In genomic region chr17:68602267-68602644, GRCh38 we compare ENCODE assay signal across 17 cellular contexts. TPM values are rescaled to one million over a fixed set of nuclear protein-coding genes. Genes with fewer than 3 reads are reported as not detected.
DNase-seq lines count a peak whose midpoint lies in the region; ATAC-seq and TF ChIP-seq lines count a peak whose summit lies in the region.
"Had no signal": no experiment of that assay in that cellular context is flagged by ENCODE, and none has a peak within 500 bp of the region (broad histone marks: within the 10 kb centered on the region; RNA-seq: fewer than 3 reads in every experiment).

No MANE protein-coding gene starts in this region.

- H3K36me3 Mint-ChIP-seq in MCF 10A (ENCODE audit: insufficient read depth, unreplicated experiment) (no peaks in the 10 kb centered on the region), nephron (ENCODE audit: low read depth) (no peaks in the 10 kb centered on the region)
- H3K36me3 Mint-ChIP-seq in stimulated activated memory B cell treated with anti-CD40 and anti-IgM and Interleukin-4, amounts not matched to agents 10 μg/mL and 1 μg/mL and 100 μg/mL, for 72 hours = no peaks in the 10 kb centered on the region
- H3K36me3 Mint-ChIP-seq: activated naive CD4-positive, alpha-beta T cell treated with anti-CD3 and anti-CD28 coated beads, Interleukin-2, amount 10 ng/mL, durations not matched to agents 7 days and 5 days had no signal

- no peaks in the 10 kb centered on the region for H3K36me3 ChIP-seq in mammary epithelial cell (ENCODE audit: insufficient read depth, low read length)
- no peaks in the 10 kb centered on the region for H3K36me3 ChIP-seq in uterus
- H3K36me3 ChIP-seq: pancreas, thoracic aorta had no signal

- no peaks in the 10 kb centered on the region for H3K9me3 ChIP-seq in mammary epithelial cell (replicated peaks; ENCODE audit: insufficient read depth, low read length)
- H3K9me3 ChIP-seq in uterus = no peaks in the 10 kb centered on the region
- H3K9me3 ChIP-seq: pancreas, thoracic aorta had no signal

- intact Hi-C loops in MCF 10A (cut with micrococcal nuclease) (loop anchor here (5.0 kb wide), 1 partner anchor 155 kb away; no protein-coding TSS in a partner anchor), mammary epithelial cell (cut with micrococcal nuclease) (no loop called here), uterus (cut with DNase I; ENCODE audit: low total_unique reads) (loop anchor here (10.0 kb wide), 1 partner anchor 67 kb away; no protein-coding TSS in a partner anchor)

- no peak overlapping the region for H3K4me3 ChIP-seq in mammary epithelial cell (replicated peaks in 1 of 3; ENCODE audit: insufficient read depth in 1 of 3, low read depth in 2 of 3, low read length in 3 of 3)
- H3K4me3 ChIP-seq in fibroblast of mammary gland (ENCODE audit: control insufficient read depth, low read depth, low read length) = no peak overlapping the region
- no peak overlapping the region for H3K4me3 ChIP-seq in uterus
- H3K4me3 ChIP-seq: pancreas had no signal

- CTCF ChIA-PET in MCF 10A (lab: Yijun Ruan, JAX) (no interaction called here), mammary epithelial cell (lab: Charles Lee; ENCODE audit: low non-redundant PET) (interaction anchor here (0.5 kb wide), 1 partner anchor 68 kb away, joined by 4 read pairs; no protein-coding TSS in a partner anchor)

- in situ Hi-C loops in mammary epithelial cell (cut with MboI; ENCODE audit: low sequenced_read_pairs in 2 of 2) = no loop called here

- H3K9me3 Mint-ChIP-seq in MCF 10A (ENCODE audit: unreplicated experiment) (peaks cover 4% of the 10 kb centered on the region), nephron (peaks cover 5% of the 10 kb centered on the region)
- H3K9me3 Mint-ChIP-seq in stimulated activated memory B cell treated with anti-CD40 and anti-IgM and Interleukin-4, amounts not matched to agents 10 μg/mL and 1 μg/mL and 100 μg/mL, for 72 hours = peaks cover 2% of the 10 kb centered on the region

- 78% methylated on average over 5 of the region's 5 CpGs for WGBS in mammary epithelial cell (ENCODE audit: low coverage, missing lambda C conversion rate)

- H3K4me3 Mint-ChIP-seq in MCF 10A (ENCODE audit: unreplicated experiment) = peak overlapping the region; percentile 44
- peak overlapping the region; percentile 75 to 85 (median 79) for H3K4me3 Mint-ChIP-seq in nephron
- no peak overlapping the region for H3K4me3 Mint-ChIP-seq in stimulated activated memory B cell treated with anti-CD40 and anti-IgM and Interleukin-4, amounts not matched to agents 10 μg/mL and 1 μg/mL and 100 μg/mL, for 72 hours
- H3K4me3 Mint-ChIP-seq: activated naive CD4-positive, alpha-beta T cell treated with anti-CD3 and anti-CD28 coated beads, Interleukin-2, amount 10 ng/mL, durations not matched to agents 7 days and 5 days had no signal

- DNase-seq in MCF 10A (ENCODE audit: unreplicated experiment) (peak; percentile 20), mammary epithelial cell (no peak), fibroblast of mammary gland (ENCODE audit: low read depth) (peak; percentile 51), uterus (no peak)
- DNase-seq: activated naive CD4-positive, alpha-beta T cell treated with anti-CD3 and anti-CD28 coated beads, Interleukin-2, amount 10 ng/mL, durations not matched to agents 7 days and 5 days; caudate nucleus; NCI-H2081 treated with DMSO at 0.1 percent for 48 hours; NCI-H82 had no signal

- H3K9ac ChIP-seq in mammary epithelial cell (ENCODE audit: insufficient read depth, low read length) = no peak overlapping the region

- ATAC-seq in GM21723 (IDR thresholded peaks at IDR 0.05; ENCODE audit: unreplicated experiment) = no peak
- ATAC-seq in stimulated activated memory B cell treated with anti-CD40 and anti-IgM and Interleukin-4, amounts not matched to agents 10 μg/mL and 1 μg/mL and 100 μg/mL, for 72 hours = no peak
- ATAC-seq in GM19455 (IDR thresholded peaks at IDR 0.05; ENCODE audit: unreplicated experiment) = no peak
- ATAC-seq: A549 had no signal

- TF ChIP-seq CTCF in MCF 10A (IDR thresholded peaks at IDR 0.05; ENCODE audit: unreplicated experiment) (no peak), mammary epithelial cell (conservative IDR thresholded peaks at IDR 0.05 in 1 of 2, IDR thresholded peaks at IDR 0.05 in 1 of 2; ENCODE audit: extremely low read depth in 1 of 2, insufficient read depth in 1 of 2, low read depth in 1 of 2, low read length in 2 of 2) (no peak), fibroblast of mammary gland (conservative IDR thresholded peaks at IDR 0.05; ENCODE audit: control insufficient read depth, insufficient read depth, low read depth, low read length) (no peak), nephron (IDR thresholded peaks at IDR 0.05; ENCODE audit: unreplicated experiment in 3 of 3) (no peak), uterus (IDR thresholded peaks at IDR 0.05) (no peak)

- no peak overlapping the region for H3K4me2 ChIP-seq in mammary epithelial cell (ENCODE audit: insufficient read depth, low read depth, low read length)
- H3K4me2 ChIP-seq: A549 had no signal

- H3K27ac ChIP-seq in mammary epithelial cell (ENCODE audit: insufficient read depth, low read depth, low read length) (no peak overlapping the region), uterus (peak overlapping the region; percentile 80 to 91)
- H3K27ac ChIP-seq: A549 had no signal

- TF ChIP-seq POLR2A in uterus (IDR thresholded peaks at IDR 0.05) = no peak

- H4K20me1 ChIP-seq in mammary epithelial cell (ENCODE audit: insufficient read depth, low read length) = no peaks in the 10 kb centered on the region

- H3K27ac Mint-ChIP-seq in MCF 10A (ENCODE audit: low read depth, unreplicated experiment) (no peak overlapping the region), nephron (peak overlapping the region in 2 of 3 experiments; percentile 75 to 87)
- no peak overlapping the region for H3K27ac Mint-ChIP-seq in stimulated activated memory B cell treated with anti-CD40 and anti-IgM and Interleukin-4, amounts not matched to agents 10 μg/mL and 1 μg/mL and 100 μg/mL, for 72 hours
- H3K27ac Mint-ChIP-seq: activated naive CD4-positive, alpha-beta T cell treated with anti-CD3 and anti-CD28 coated beads, Interleukin-2, amount 10 ng/mL, durations not matched to agents 7 days and 5 days had no signal

- H3K4me1 ChIP-seq in mammary epithelial cell (ENCODE audit: insufficient read depth, low read length) (peaks cover 14% of the 10 kb centered on the region), uterus (peaks cover 0 to 5% of the 10 kb centered on the region in 2 donors)
- H3K4me1 ChIP-seq: pancreas had no signal

- H3K4me1 Mint-ChIP-seq in MCF 10A (ENCODE audit: insufficient read depth, unreplicated experiment) (peaks cover 6% of the 10 kb centered on the region), nephron (peaks cover 33% of the 10 kb centered on the region)
- H3K4me1 Mint-ChIP-seq in stimulated activated memory B cell treated with anti-CD40 and anti-IgM and Interleukin-4, amounts not matched to agents 10 μg/mL and 1 μg/mL and 100 μg/mL, for 72 hours = peaks cover 14% of the 10 kb centered on the region

- H3K27me3 ChIP-seq in mammary epithelial cell (ENCODE audit: insufficient read depth, low read length) (peaks cover 15% of the 10 kb centered on the region), uterus (no peaks in the 10 kb centered on the region)
- H3K27me3 ChIP-seq: pancreas had no signal

- no TSS peak for BruUV-seq in MCF 10A (replicated peaks; lab: Mats Ljungman, UMichigan)
- no TSS peak for BruUV-seq in mammary epithelial cell (replicated peaks; lab: Mats Ljungman, UMichigan)

- POLR2A ChIA-PET in MCF 10A (lab: Yijun Ruan, JAX) = interaction anchor here (0.7 to 1.4 kb wide), 3 partner anchors 13 to 83 kb away, joined by 3 to 5 read pairs (median 4); no protein-coding TSS in a partner anchor

- H3K27me3 Mint-ChIP-seq in MCF 10A (ENCODE audit: insufficient read depth, unreplicated experiment) (peaks cover 40% of the 10 kb centered on the region), nephron (ENCODE audit: low read depth) (peaks cover 62% of the 10 kb centered on the region)
- H3K27me3 Mint-ChIP-seq in stimulated activated memory B cell treated with anti-CD40 and anti-IgM and Interleukin-4, amounts not matched to agents 10 μg/mL and 1 μg/mL and 100 μg/mL, for 72 hours = peaks cover 69% of the 10 kb centered on the region

- H3K79me2 ChIP-seq in mammary epithelial cell (ENCODE audit: insufficient read depth, low read length) = no peaks in the 10 kb centered on the region

- H2AFZ ChIP-seq in mammary epithelial cell (ENCODE audit: low read depth, low read length) = no peak overlapping the region

- dilution Hi-C loops in mammary epithelial cell (cut with HindIII; ENCODE audit: low sequenced_read_pairs) = no loop called here

RNA-seq across cellular contexts. Expression of gene FAM20A, which starts 1.1 kb away (rescaled TPM):
- total RNA-seq in MCF 10A (2022) (not detected in 2 replicates), mammary epithelial cell (under 1 TPM in 1 of 2 donors, not detected in 1; 0.17 TPM), uterus (10 to 100 TPM in 2 of 4 donors, 1 to 10 TPM in 1, under 1 TPM in 1; under 0.01 to 40.3 (median 14.0) TPM)
- polyA plus RNA-seq in mammary epithelial cell = not detected
- not detected for polyA minus RNA-seq in mammary epithelial cell
- total RNA-seq: epithelial cell of proximal tubule, HT-29 had no signal

Comparison
In these comparisons a context has a peak if more than half of its experiments do, and no peak if none do; other contexts are left out.
1. DNase-seq: peak in MCF 10A (single experiment) and fibroblast of mammary gland (single experiment); none in mammary epithelial cell (single experiment) and uterus (0 of 2).
2. H3K27ac Mint-ChIP-seq: peak in nephron (2 of 3); none in MCF 10A (single experiment) and stimulated activated memory B cell treated with anti-CD40 and anti-IgM and Interleukin-4, amounts not matched to agents 10 μg/mL and 1 μg/mL and 100 μg/mL, for 72 hours (single experiment).